7 cellular contexts compared by ENCODE assay signal in genomic region chr2:203909192-203909945, GRCh38. TPM values are rescaled to one million over a fixed set of nuclear protein-coding genes. Genes with fewer than 3 reads are reported as not detected.
DNase-seq lines count a peak whose midpoint lies in the region; ATAC-seq, FAIRE-seq and TF ChIP-seq lines count a peak whose summit lies in the region.

No MANE protein-coding gene starts in this region.

- peak overlapping the region; percentile 44 for H2AFZ ChIP-seq in endothelial cell of umbilical vein (ENCODE audit: low read depth, low read length)

- ATAC-seq in GM18517 (IDR thresholded peaks at IDR 0.05; ENCODE audit: unreplicated experiment), result no peak
- ATAC-seq in GM18909 (IDR thresholded peaks at IDR 0.05; ENCODE audit: poor library complexity, unreplicated experiment), result no peak

- intact Hi-C loops in endothelial cell of umbilical vein (cut with micrococcal nuclease), result loop anchor here (1.0 to 5.0 kb wide), 7 partner anchors 94 to 1335 kb away; partner anchors contain the start of gene ICA1L

- BruUV-seq in endothelial cell of umbilical vein (replicated peaks; lab: Mats Ljungman, UMichigan), result no TSS peak

- H3K27ac ChIP-seq in endothelial cell of umbilical vein (ENCODE audit: insufficient read depth, low read depth, low read length) (no peak overlapping the region), muscle layer of duodenum (ENCODE audit: low read length) (no peak overlapping the region)

- H3K4me1 ChIP-seq in endothelial cell of umbilical vein (ENCODE audit: control insufficient read depth, extremely low read depth, insufficient read depth, low read length), result peaks cover 8% of the 10 kb centered on the region
- peaks cover 0 to 10% of the 10 kb centered on the region in 2 donors for H3K4me1 ChIP-seq in muscle layer of duodenum (ENCODE audit: control insufficient read depth in 1 of 2, insufficient read depth in 2 of 2, low read length in 2 of 2)

- H3K27me3 ChIP-seq in endothelial cell of umbilical vein (ENCODE audit: control insufficient read depth in 2 of 2, insufficient read depth in 2 of 2, low read length in 2 of 2) (no peaks in the 10 kb centered on the region), muscle layer of duodenum (ENCODE audit: low read depth, low read length) (no peaks in the 10 kb centered on the region)

- dilution Hi-C loops in endothelial cell of umbilical vein (cut with MboI; ENCODE audit: extremely low pct_ligation_motif_present, low sequenced_read_pairs), result no loop called here

- H3K79me2 ChIP-seq in endothelial cell of umbilical vein (ENCODE audit: control insufficient read depth, insufficient read depth, low read length), result no peaks in the 10 kb centered on the region

- H3K36me3 ChIP-seq in endothelial cell of umbilical vein (ENCODE audit: control insufficient read depth in 2 of 2, extremely low read depth in 1 of 2, insufficient read depth in 2 of 2, low read length in 2 of 2) (no peaks in the 10 kb centered on the region), muscle layer of duodenum (ENCODE audit: control insufficient read depth in 1 of 2, insufficient read depth in 2 of 2, low read length in 2 of 2) (no peaks in the 10 kb centered on the region)

- DNase-seq in EL (peak; percentile 69), HuH-7.5 (ENCODE audit: low spot score) (peak; percentile 32), SKM-1 (lab: John Stamatoyannopoulos, UW; ENCODE audit: unreplicated experiment) (peak; percentile 33), endothelial cell of umbilical vein (ENCODE audit: low read depth, low spot score) (peak; percentile 74)

- no peaks in the 10 kb centered on the region for H3K9me3 ChIP-seq in endothelial cell of umbilical vein (replicated peaks; ENCODE audit: control insufficient read depth, insufficient read depth, low read length)
- no peaks in the 10 kb centered on the region for H3K9me3 ChIP-seq in muscle layer of duodenum (ENCODE audit: control insufficient read depth in 1 of 2, low read length in 2 of 2)

- peak overlapping the region; percentile 62 for H3K4me2 ChIP-seq in endothelial cell of umbilical vein (ENCODE audit: insufficient read depth, low read length)

- no peaks in the 10 kb centered on the region for H4K20me1 ChIP-seq in endothelial cell of umbilical vein (replicated peaks; ENCODE audit: control insufficient read depth, extremely low read depth, insufficient read depth, low read length)

- CTCF ChIA-PET in endothelial cell of umbilical vein (lab: Charles Lee), result interaction anchor here (0.5 to 2.4 kb wide), 39 partner anchors 9 to 1337 kb away, joined by 3 to 50 read pairs (median 3); partner anchors contain the start of gene ICA1L

- FAIRE-seq in endothelial cell of umbilical vein (lab: Jason Lieb, UNC), result peak; percentile 82

- H3K4me3 ChIP-seq in endothelial cell of umbilical vein (replicated peaks in 1 of 3; ENCODE audit: insufficient read depth in 1 of 3, low read depth in 1 of 3, low read length in 3 of 3) (peak overlapping the region in 1 of 3 experiments; percentile 47), muscle layer of duodenum (ENCODE audit: low read depth in 1 of 2, low read length in 2 of 2) (peak overlapping the region; percentile 40 to 42)

- no peaks in the 10 kb centered on the region for H3K9me1 ChIP-seq in endothelial cell of umbilical vein (replicated peaks; ENCODE audit: control insufficient read depth, extremely low read depth, insufficient read depth, low read length)

- POLR2A ChIA-PET in endothelial cell of umbilical vein (lab: Charles Lee), result interaction anchor here (0.5 to 0.6 kb wide), 2 partner anchors 375 to 1098 kb away, joined by 3 to 5 read pairs; no protein-coding TSS in a partner anchor

- peak; percentile 57 to 59 for TF ChIP-seq CTCF in endothelial cell of umbilical vein (IDR thresholded peaks at IDR 0.05; ENCODE audit: extremely low read depth in 1 of 2, insufficient read depth in 1 of 2, low read depth in 1 of 2, low read length in 2 of 2)

- TF ChIP-seq POLR2A in endothelial cell of umbilical vein (IDR thresholded peaks at IDR 0.05; ENCODE audit: low read depth, low read length), result no peak

- no peak overlapping the region for H3K9ac ChIP-seq in endothelial cell of umbilical vein (replicated peaks; ENCODE audit: extremely low read depth, insufficient read depth, low read length)

TF ChIP-seq in endothelial cell of umbilical vein, 7 proteins besides CTCF, POLR2A, EP300 and RAD21:
- no peak for TF ChIP-seq MYC (IDR thresholded peaks at IDR 0.05; ENCODE audit: low read depth, low read length)

RNA-seq across cellular contexts. Expression of gene ICOS, which starts 27.2 kb away (rescaled TPM):
- total RNA-seq in endothelial cell of umbilical vein, result not detected in 2 replicates
- polyA plus RNA-seq in endothelial cell of umbilical vein, result not detected in 2 replicates
- not detected in 2 replicates for polyA plus RNA-seq in endothelial cell of umbilical vein (2011; cell fraction: cytosol; rRNA removed)
- not detected in 2 replicates for polyA plus RNA-seq in endothelial cell of umbilical vein (2011; cell fraction: nucleus; rRNA removed)
- polyA plus RNA-seq in endothelial cell of umbilical vein (2012), result not detected in 2 replicates
- not detected in 2 replicates for polyA minus RNA-seq in endothelial cell of umbilical vein
- polyA minus RNA-seq in endothelial cell of umbilical vein (2011; cell fraction: cytosol; rRNA and poly(A)+ RNA removed), result not detected
- not detected in 2 replicates for polyA minus RNA-seq in endothelial cell of umbilical vein (2011; cell fraction: nucleus; rRNA and poly(A)+ RNA removed)

RNA-seq across cellular contexts. Expression of gene CTLA4, which starts 41.8 kb away (rescaled TPM):
- total RNA-seq in endothelial cell of umbilical vein, result not detected in 2 replicates
- polyA plus RNA-seq in endothelial cell of umbilical vein, result not detected in 2 replicates
- polyA plus RNA-seq in endothelial cell of umbilical vein (2011; cell fraction: cytosol; rRNA removed), result not detected in 2 replicates
- polyA plus RNA-seq in endothelial cell of umbilical vein (2011; cell fraction: nucleus; rRNA removed), result not detected in 2 replicates
- not detected in 2 replicates for polyA plus RNA-seq in endothelial cell of umbilical vein (2012)
- polyA minus RNA-seq in endothelial cell of umbilical vein, result not detected in 2 replicates
- polyA minus RNA-seq in endothelial cell of umbilical vein (2011; cell fraction: cytosol; rRNA and poly(A)+ RNA removed), result not detected
- polyA minus RNA-seq in endothelial cell of umbilical vein (2011; cell fraction: nucleus; rRNA and poly(A)+ RNA removed), result not detected in 2 replicates
